In genomic region chr13:105368781-105369180, GRCh38 we compare ENCODE assay signal across 21 cellular contexts.
"Had no signal": no experiment of that assay in that cellular context is flagged by ENCODE, and none has a peak within 500 bp of the region (broad histone marks: within the 10 kb centered on the region; RNA-seq: fewer than 3 reads in every experiment).

No MANE protein-coding gene starts in this region.

- H3K4me3 ChIP-seq: colonic mucosa, esophagus muscularis mucosa, gastroesophageal sphincter, heart left ventricle, hepatocyte, lower lobe of right lung had no signal

- H2AFZ ChIP-seq: hepatocyte had no signal

- H3K79me2 ChIP-seq: hepatocyte had no signal

- H3K9me3 ChIP-seq: colonic mucosa, esophagus muscularis mucosa, lower lobe of right lung had no signal

- H3K27ac ChIP-seq: colonic mucosa, esophagus muscularis mucosa, foreskin keratinocyte, gastroesophageal sphincter, heart left ventricle, hepatocyte, lower lobe of right lung had no signal

- H3K27me3 ChIP-seq: colonic mucosa, esophagus muscularis mucosa, foreskin keratinocyte, gastroesophageal sphincter, heart left ventricle, hepatocyte had no signal

- DNase-seq: colonic mucosa; cortex of kidney; effector CD8-positive, alpha-beta T cell; effector memory CD8-positive, alpha-beta T cell; endodermal cell; foreskin keratinocyte; heart left ventricle; hypothalamus; immature natural killer cell; islet precursor cell; kidney; kidney glomerular epithelial cell; left colon; left ventricle myocardium superior; lower lobe of right lung; mesenchymal stem cell; midbrain; naive thymus-derived CD4-positive, alpha-beta T cell had no signal

- H3K4me1 ChIP-seq: colonic mucosa, gastroesophageal sphincter, heart left ventricle, lower lobe of right lung had no signal

- H3K36me3 ChIP-seq: colonic mucosa, esophagus muscularis mucosa, gastroesophageal sphincter, heart left ventricle, lower lobe of right lung had no signal

- H3K4me2 ChIP-seq: hepatocyte had no signal
